ENCODE assay signal across 7 cellular contexts in genomic region chr1:46302091-46303037, GRCh38. TPM values are rescaled to one million over a fixed set of nuclear protein-coding genes. Genes with fewer than 3 reads are reported as not detected.
DNase-seq lines count a peak whose midpoint lies in the region; ATAC-seq and TF ChIP-seq lines count a peak whose summit lies in the region.

No MANE protein-coding gene starts in this region.

- peaks cover 12% of the 10 kb centered on the region for H3K4me1 ChIP-seq in mucosa of stomach (ENCODE audit: control insufficient read depth, insufficient read depth, low read length)

- in situ Hi-C loops in GM13976 (cut with MboI; ENCODE audit: low sequenced_read_pairs, unreplicated experiment), result loop anchor here (5.0 kb wide), 1 partner anchor 45 kb away; no protein-coding TSS in a partner anchor

- peak; percentile 28 for TF ChIP-seq POLR2A in erythroblast (IDR thresholded peaks at IDR 0.05; ENCODE audit: low read length)

- peak overlapping the region; percentile 44 for H3K4me3 ChIP-seq in mucosa of stomach (ENCODE audit: low read length)

- peaks cover 2% of the 10 kb centered on the region for H3K36me3 ChIP-seq in mucosa of stomach (ENCODE audit: control insufficient read depth, insufficient read depth, low read length)

- no peaks in the 10 kb centered on the region for H3K27me3 ChIP-seq in mucosa of stomach (ENCODE audit: control insufficient read depth, insufficient read depth, low read length)

- no peaks in the 10 kb centered on the region for H3K9me3 ChIP-seq in mucosa of stomach (ENCODE audit: control insufficient read depth, low read length)

- DNase-seq in GM13976 (ENCODE audit: low spot score), result peak; percentile 87
- peak; percentile 11 for DNase-seq in NCI-H460 (ENCODE audit: extremely low read depth, low read depth)
- DNase-seq in activated T-cell treated with anti-CD3 and anti-CD28 coated beads for 48 hours (ENCODE audit: low read depth), result peak; percentile 50
- DNase-seq in erythroblast (lab: John Stamatoyannopoulos, UW), result peak; percentile 84 to 86
- peak; percentile 29 to 75 (median 44) for DNase-seq in stimulated activated naive CD4-positive, alpha-beta T cell (lab: John Stamatoyannopoulos, UW)

- peak overlapping the region; percentile 99 for H3K9ac ChIP-seq in mucosa of stomach (ENCODE audit: low read length)

- TF ChIP-seq CTCF in GM13976 (IDR thresholded peaks at IDR 0.05; ENCODE audit: borderline replicate concordance, control extremely low read depth, extremely low read depth, insufficient read depth, missing control alignments), result peak; percentile 78

- ATAC-seq in HG02588 (IDR thresholded peaks at IDR 0.05; ENCODE audit: unreplicated experiment), result peak; percentile 32

RNA-seq across cellular contexts. Expression of gene LRRC41, which starts 1.1 kb away (rescaled TPM):
- total RNA-seq in NCI-H460 (2014; rRNA removed; shearing (Covaris generic)), result 46.7 and 50.4 TPM in 2 replicates
- 62.2 and 68.0 TPM in 2 replicates for polyA plus RNA-seq in NCI-H460 (2014; cell fraction: nucleus; rRNA removed)

RNA-seq across cellular contexts. Expression of gene UQCRH, which starts 1.1 kb away (rescaled TPM):
- total RNA-seq in NCI-H460 (2014; rRNA removed; shearing (Covaris generic)), result 655 and 672 TPM in 2 replicates
- polyA plus RNA-seq in NCI-H460 (2014; cell fraction: nucleus; rRNA removed), result 406 and 472 TPM in 2 replicates

RNA-seq across cellular contexts. Expression of gene NSUN4, which starts 38.2 kb away (rescaled TPM):
- 24.7 and 25.8 TPM in 2 replicates for total RNA-seq in NCI-H460 (2014; rRNA removed; shearing (Covaris generic))
- polyA plus RNA-seq in NCI-H460 (2014; cell fraction: nucleus; rRNA removed), result 13.8 and 20.8 TPM in 2 replicates

RNA-seq across cellular contexts. Expression of gene RAD54L, which starts 54.8 kb away (rescaled TPM):
- 5.3 and 6.6 TPM in 2 replicates for total RNA-seq in NCI-H460 (2014; rRNA removed; shearing (Covaris generic))
- polyA plus RNA-seq in NCI-H460 (2014; cell fraction: nucleus; rRNA removed), result 40.7 and 42.6 TPM in 2 replicates

Comparison
In these comparisons a context has a peak if more than half of its experiments do, and no peak if none do; other contexts are left out.
1. Peak in every context shown above with its lines: DNase-seq, ATAC-seq and H3K4me3 ChIP-seq.
2. DNase-seq: peak in every context shown above with its lines; median percentile 87 in GM13976; 85 in erythroblast; 50 in activated T-cell treated with anti-CD3 and anti-CD28 coated beads for 48 hours; 44 in stimulated activated naive CD4-positive, alpha-beta T cell; 11 in NCI-H460.